ENCODE assay signal across 1 cellular context in genomic region chr18:50614838-50615237, GRCh38.
TF ChIP-seq lines count a peak whose summit lies in the region.

No MANE protein-coding gene starts in this region.

TF ChIP-seq in HepG2, 621 proteins besides CTCF, POLR2A, EP300 and RAD21 (continued from another document and continues in another):
- TF ChIP-seq KLF6 (CRISPR knock-in tag; IDR thresholded peaks at IDR 0.05), result 0 out of 2 replicates have a peak, but pooled peaks have one; percentile 50
- TF ChIP-seq, protein P1, sequence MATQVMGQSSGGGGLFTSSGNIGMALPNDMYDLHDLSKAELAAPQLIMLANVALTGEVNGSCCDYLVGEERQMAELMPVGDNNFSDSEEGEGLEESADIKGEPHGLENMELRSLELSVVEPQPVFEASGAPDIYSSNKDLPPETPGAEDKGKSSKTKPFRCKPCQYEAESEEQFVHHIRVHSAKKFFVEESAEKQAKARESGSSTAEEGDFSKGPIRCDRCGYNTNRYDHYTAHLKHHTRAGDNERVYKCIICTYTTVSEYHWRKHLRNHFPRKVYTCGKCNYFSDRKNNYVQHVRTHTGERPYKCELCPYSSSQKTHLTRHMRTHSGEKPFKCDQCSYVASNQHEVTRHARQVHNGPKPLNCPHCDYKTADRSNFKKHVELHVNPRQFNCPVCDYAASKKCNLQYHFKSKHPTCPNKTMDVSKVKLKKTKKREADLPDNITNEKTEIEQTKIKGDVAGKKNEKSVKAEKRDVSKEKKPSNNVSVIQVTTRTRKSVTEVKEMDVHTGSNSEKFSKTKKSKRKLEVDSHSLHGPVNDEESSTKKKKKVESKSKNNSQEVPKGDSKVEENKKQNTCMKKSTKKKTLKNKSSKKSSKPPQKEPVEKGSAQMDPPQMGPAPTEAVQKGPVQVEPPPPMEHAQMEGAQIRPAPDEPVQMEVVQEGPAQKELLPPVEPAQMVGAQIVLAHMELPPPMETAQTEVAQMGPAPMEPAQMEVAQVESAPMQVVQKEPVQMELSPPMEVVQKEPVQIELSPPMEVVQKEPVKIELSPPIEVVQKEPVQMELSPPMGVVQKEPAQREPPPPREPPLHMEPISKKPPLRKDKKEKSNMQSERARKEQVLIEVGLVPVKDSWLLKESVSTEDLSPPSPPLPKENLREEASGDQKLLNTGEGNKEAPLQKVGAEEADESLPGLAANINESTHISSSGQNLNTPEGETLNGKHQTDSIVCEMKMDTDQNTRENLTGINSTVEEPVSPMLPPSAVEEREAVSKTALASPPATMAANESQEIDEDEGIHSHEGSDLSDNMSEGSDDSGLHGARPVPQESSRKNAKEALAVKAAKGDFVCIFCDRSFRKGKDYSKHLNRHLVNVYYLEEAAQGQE (IDR thresholded peaks at IDR 0.05; ENCODE audit: borderline replicate concordance in 1 of 2, low read depth in 1 of 2, low read length in 2 of 2), result 0 out of 4 replicates have a peak, but pooled peaks of 1 of the 2 experiments have one; percentile 21
- TF ChIP-seq, protein P2, sequence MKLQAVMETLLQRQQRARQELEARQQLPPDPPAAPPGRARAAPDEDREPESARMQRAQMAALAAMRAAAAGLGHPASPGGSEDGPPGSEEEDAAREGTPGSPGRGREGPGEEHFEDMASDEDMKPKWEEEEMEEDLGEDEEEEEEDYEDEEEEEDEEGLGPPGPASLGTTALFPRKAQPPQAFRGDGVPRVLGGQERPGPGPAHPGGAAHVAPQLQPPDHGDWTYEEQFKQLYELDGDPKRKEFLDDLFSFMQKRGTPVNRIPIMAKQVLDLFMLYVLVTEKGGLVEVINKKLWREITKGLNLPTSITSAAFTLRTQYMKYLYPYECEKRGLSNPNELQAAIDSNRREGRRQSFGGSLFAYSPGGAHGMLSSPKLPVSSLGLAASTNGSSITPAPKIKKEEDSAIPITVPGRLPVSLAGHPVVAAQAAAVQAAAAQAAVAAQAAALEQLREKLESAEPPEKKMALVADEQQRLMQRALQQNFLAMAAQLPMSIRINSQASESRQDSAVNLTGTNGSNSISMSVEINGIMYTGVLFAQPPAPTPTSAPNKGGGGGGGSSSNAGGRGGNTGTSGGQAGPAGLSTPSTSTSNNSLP (IDR thresholded peaks at IDR 0.05; ENCODE audit: low read depth, low read length), result peak; percentile 53; the same call in 1 of the 2 replicates
- no peak for TF ChIP-seq ZFYVE20 (CRISPR knock-in tag; IDR thresholded peaks at IDR 0.05; ENCODE audit: borderline replicate concordance, low read depth)
- no peak for TF ChIP-seq ZSCAN20 (CRISPR knock-in tag; IDR thresholded peaks at IDR 0.05; ENCODE audit: borderline replicate concordance)
- TF ChIP-seq IRF2 (CRISPR knock-in tag; IDR thresholded peaks at IDR 0.05), result peak; percentile 45; the same call in 1 of the 2 replicates
- no peak for TF ChIP-seq TBP (CRISPR knock-in tag; IDR thresholded peaks at IDR 0.05)
- TF ChIP-seq NPAS2 (CRISPR knock-in tag; IDR thresholded peaks at IDR 0.05; ENCODE audit: borderline replicate concordance), result no peak
- TF ChIP-seq ZBTB4 (CRISPR knock-in tag; IDR thresholded peaks at IDR 0.05; ENCODE audit: borderline replicate concordance), result no peak
- TF ChIP-seq FOXA3 (CRISPR knock-in tag; IDR thresholded peaks at IDR 0.05), result peak; percentile 86
- peak; percentile 32; the same call in 1 of the 2 replicates for TF ChIP-seq ATF2 (CRISPR knock-in tag; IDR thresholded peaks at IDR 0.05)
- TF ChIP-seq SETDB1 (CRISPR knock-in tag; IDR thresholded peaks at IDR 0.05; ENCODE audit: borderline replicate concordance), result no peak
- no peak for TF ChIP-seq SIX1 (CRISPR knock-in tag; IDR thresholded peaks at IDR 0.05; ENCODE audit: borderline replicate concordance)
- no peak for TF ChIP-seq ZNF20 (CRISPR knock-in tag; IDR thresholded peaks at IDR 0.05)
- TF ChIP-seq ZNF121 (CRISPR knock-in tag; IDR thresholded peaks at IDR 0.05), result no peak
- TF ChIP-seq POLR2G (IDR thresholded peaks at IDR 0.05; ENCODE audit: low read depth, low read length), result no peak
- TF ChIP-seq ZKSCAN8 (CRISPR knock-in tag; IDR thresholded peaks at IDR 0.05; ENCODE audit: borderline replicate concordance), result peak; percentile 59; the same call in 1 of the 2 replicates
- TF ChIP-seq, protein P3, sequence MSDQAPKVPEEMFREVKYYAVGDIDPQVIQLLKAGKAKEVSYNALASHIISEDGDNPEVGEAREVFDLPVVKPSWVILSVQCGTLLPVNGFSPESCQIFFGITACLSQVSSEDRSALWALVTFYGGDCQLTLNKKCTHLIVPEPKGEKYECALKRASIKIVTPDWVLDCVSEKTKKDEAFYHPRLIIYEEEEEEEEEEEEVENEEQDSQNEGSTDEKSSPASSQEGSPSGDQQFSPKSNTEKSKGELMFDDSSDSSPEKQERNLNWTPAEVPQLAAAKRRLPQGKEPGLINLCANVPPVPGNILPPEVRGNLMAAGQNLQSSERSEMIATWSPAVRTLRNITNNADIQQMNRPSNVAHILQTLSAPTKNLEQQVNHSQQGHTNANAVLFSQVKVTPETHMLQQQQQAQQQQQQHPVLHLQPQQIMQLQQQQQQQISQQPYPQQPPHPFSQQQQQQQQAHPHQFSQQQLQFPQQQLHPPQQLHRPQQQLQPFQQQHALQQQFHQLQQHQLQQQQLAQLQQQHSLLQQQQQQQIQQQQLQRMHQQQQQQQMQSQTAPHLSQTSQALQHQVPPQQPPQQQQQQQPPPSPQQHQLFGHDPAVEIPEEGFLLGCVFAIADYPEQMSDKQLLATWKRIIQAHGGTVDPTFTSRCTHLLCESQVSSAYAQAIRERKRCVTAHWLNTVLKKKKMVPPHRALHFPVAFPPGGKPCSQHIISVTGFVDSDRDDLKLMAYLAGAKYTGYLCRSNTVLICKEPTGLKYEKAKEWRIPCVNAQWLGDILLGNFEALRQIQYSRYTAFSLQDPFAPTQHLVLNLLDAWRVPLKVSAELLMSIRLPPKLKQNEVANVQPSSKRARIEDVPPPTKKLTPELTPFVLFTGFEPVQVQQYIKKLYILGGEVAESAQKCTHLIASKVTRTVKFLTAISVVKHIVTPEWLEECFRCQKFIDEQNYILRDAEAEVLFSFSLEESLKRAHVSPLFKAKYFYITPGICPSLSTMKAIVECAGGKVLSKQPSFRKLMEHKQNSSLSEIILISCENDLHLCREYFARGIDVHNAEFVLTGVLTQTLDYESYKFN (CRISPR knock-in tag; conservative IDR thresholded peaks at IDR 0.05), result peak; percentile 57
- TF ChIP-seq, protein P4, sequence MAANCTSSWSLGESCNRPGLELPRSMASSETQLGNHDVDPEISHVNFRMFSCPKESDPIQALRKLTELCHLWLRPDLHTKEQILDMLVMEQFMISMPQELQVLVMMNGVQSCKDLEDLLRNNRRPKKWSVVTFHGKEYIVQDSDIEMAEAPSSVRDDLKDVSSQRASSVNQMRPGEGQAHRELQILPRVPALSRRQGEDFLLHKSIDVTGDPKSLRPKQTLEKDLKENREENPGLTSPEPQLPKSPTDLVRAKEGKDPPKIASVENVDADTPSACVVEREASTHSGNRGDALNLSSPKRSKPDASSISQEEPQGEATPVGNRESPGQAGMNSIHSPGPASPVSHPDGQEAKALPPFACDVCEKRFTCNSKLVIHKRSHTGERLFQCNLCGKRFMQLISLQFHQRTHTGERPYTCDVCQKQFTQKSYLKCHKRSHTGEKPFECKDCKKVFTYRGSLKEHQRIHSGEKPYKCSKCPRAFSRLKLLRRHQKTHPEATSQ (CRISPR knock-in tag; IDR thresholded peaks at IDR 0.05; ENCODE audit: borderline replicate concordance), result no peak
- TF ChIP-seq ZNF263 (CRISPR knock-in tag; IDR thresholded peaks at IDR 0.05), result peak; percentile 63; the same call in 1 of the 2 replicates
- 0 out of 2 replicates have a peak, but pooled peaks have one; percentile 18 for TF ChIP-seq POGZ (CRISPR knock-in tag; IDR thresholded peaks at IDR 0.05)
- TF ChIP-seq ELF3 (CRISPR knock-in tag; IDR thresholded peaks at IDR 0.05), result peak; percentile 63; the same call in 1 of the 2 replicates
- TF ChIP-seq ZNF768 (CRISPR knock-in tag; IDR thresholded peaks at IDR 0.05), result peak; percentile 67; the same call in 1 of the 2 replicates
- TF ChIP-seq TBX2 (CRISPR knock-in tag; IDR thresholded peaks at IDR 0.05; ENCODE audit: borderline replicate concordance), result peak; percentile 64; the same call in 1 of the 2 replicates
- peak; percentile 58; the same call in 1 of the 2 replicates for TF ChIP-seq ZNF788 (CRISPR knock-in tag; IDR thresholded peaks at IDR 0.05; ENCODE audit: borderline replicate concordance)
- TF ChIP-seq KLF11 (CRISPR knock-in tag; IDR thresholded peaks at IDR 0.05), result no peak
- TF ChIP-seq XRCC5 (optimal IDR thresholded peaks at IDR 0.05; ENCODE audit: low read length), result peak; percentile 20
- TF ChIP-seq SP140L (CRISPR knock-in tag; IDR thresholded peaks at IDR 0.05; ENCODE audit: borderline replicate concordance), result no peak
- TF ChIP-seq MED1 (CRISPR knock-in tag; IDR thresholded peaks at IDR 0.05), result peak; percentile 69; the same call in 1 of the 2 replicates
- TF ChIP-seq ARNT2 (CRISPR knock-in tag; IDR thresholded peaks at IDR 0.05; ENCODE audit: low read depth), result 0 out of 2 replicates have a peak, but pooled peaks have one; percentile 52
- peak; percentile 71 for TF ChIP-seq FOXP4 (CRISPR knock-in tag; IDR thresholded peaks at IDR 0.05)
- TF ChIP-seq BCL6 (CRISPR knock-in tag; IDR thresholded peaks at IDR 0.05), result peak; percentile 86
- TF ChIP-seq ZNF382 (CRISPR knock-in tag; IDR thresholded peaks at IDR 0.05; ENCODE audit: borderline replicate concordance), result no peak
- peak; percentile 61; the same call in 1 of the 2 replicates for TF ChIP-seq ZMYM3 (CRISPR knock-in tag; IDR thresholded peaks at IDR 0.05)
- no peak for TF ChIP-seq SAFB2 (CRISPR knock-in tag; IDR thresholded peaks at IDR 0.05; ENCODE audit: borderline replicate concordance, low read depth)
- TF ChIP-seq SIX4 (CRISPR knock-in tag; IDR thresholded peaks at IDR 0.05), result peak; percentile 24; the same call in 1 of the 2 replicates
- no peak for TF ChIP-seq ZNF207 (IDR thresholded peaks at IDR 0.05; ENCODE audit: borderline replicate concordance)
- TF ChIP-seq ZNF264 (CRISPR knock-in tag; IDR thresholded peaks at IDR 0.05), result peak; percentile 85; the same call in 1 of the 2 replicates
- TF ChIP-seq ZNF570 (CRISPR knock-in tag; IDR thresholded peaks at IDR 0.05; ENCODE audit: borderline replicate concordance), result no peak
- TF ChIP-seq, protein P5, sequence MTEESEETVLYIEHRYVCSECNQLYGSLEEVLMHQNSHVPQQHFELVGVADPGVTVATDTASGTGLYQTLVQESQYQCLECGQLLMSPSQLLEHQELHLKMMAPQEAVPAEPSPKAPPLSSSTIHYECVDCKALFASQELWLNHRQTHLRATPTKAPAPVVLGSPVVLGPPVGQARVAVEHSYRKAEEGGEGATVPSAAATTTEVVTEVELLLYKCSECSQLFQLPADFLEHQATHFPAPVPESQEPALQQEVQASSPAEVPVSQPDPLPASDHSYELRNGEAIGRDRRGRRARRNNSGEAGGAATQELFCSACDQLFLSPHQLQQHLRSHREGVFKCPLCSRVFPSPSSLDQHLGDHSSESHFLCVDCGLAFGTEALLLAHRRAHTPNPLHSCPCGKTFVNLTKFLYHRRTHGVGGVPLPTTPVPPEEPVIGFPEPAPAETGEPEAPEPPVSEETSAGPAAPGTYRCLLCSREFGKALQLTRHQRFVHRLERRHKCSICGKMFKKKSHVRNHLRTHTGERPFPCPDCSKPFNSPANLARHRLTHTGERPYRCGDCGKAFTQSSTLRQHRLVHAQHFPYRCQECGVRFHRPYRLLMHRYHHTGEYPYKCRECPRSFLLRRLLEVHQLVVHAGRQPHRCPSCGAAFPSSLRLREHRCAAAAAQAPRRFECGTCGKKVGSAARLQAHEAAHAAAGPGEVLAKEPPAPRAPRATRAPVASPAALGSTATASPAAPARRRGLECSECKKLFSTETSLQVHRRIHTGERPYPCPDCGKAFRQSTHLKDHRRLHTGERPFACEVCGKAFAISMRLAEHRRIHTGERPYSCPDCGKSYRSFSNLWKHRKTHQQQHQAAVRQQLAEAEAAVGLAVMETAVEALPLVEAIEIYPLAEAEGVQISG (CRISPR knock-in tag; IDR thresholded peaks at IDR 0.05), result peak; percentile 48; the same call in 1 of the 2 replicates
- peak in 1 of 2 experiments; percentile 63; a peak in 1 of 4 replicates for TF ChIP-seq KLF16 (CRISPR knock-in tag; IDR thresholded peaks at IDR 0.05)
